In genomic region chr11:61682093-61682732, GRCh38 we compare ENCODE assay signal across 1 cellular context.
TF ChIP-seq lines count a peak whose summit lies in the region.

No MANE protein-coding gene starts in this region.

TF ChIP-seq in HepG2, 621 proteins besides CTCF, POLR2A, EP300 and RAD21 (continued from another document and continues in another):
- TF ChIP-seq PRDM10 (CRISPR knock-in tag; IDR thresholded peaks at IDR 0.05; ENCODE audit: low read depth) (no peak; the same call in 1 of the 2 replicates), ZNF724P (CRISPR knock-in tag; IDR thresholded peaks at IDR 0.05; ENCODE audit: borderline replicate concordance) (0 out of 2 replicates have a peak, but pooled peaks have one; percentile 74), ZNF652 (CRISPR knock-in tag; IDR thresholded peaks at IDR 0.05; ENCODE audit: borderline replicate concordance, low read depth) (peak; percentile 24; the same call in 1 of the 2 replicates), PAWR (CRISPR knock-in tag; IDR thresholded peaks at IDR 0.05; ENCODE audit: borderline replicate concordance) (no peak), THYN1 (CRISPR knock-in tag; IDR thresholded peaks at IDR 0.05; ENCODE audit: borderline replicate concordance, low read depth) (peak; percentile 24; the same call in 1 of the 2 replicates), SIX4 (CRISPR knock-in tag; IDR thresholded peaks at IDR 0.05) (peak; percentile 20; the same call in 1 of the 2 replicates), ZNF780A (CRISPR knock-in tag; IDR thresholded peaks at IDR 0.05) (no peak), EHMT2 (IDR thresholded peaks at IDR 0.05; ENCODE audit: borderline replicate concordance, low read depth, low read length) (no peak; the same call in 1 of the 2 replicates), TBX3 (IDR thresholded peaks at IDR 0.05; ENCODE audit: borderline replicate concordance) (peak; percentile 66), IRF2 (CRISPR knock-in tag; IDR thresholded peaks at IDR 0.05) (peak; percentile 50; the same call in 1 of the 2 replicates), ZNF567 (CRISPR knock-in tag; IDR thresholded peaks at IDR 0.05; ENCODE audit: borderline replicate concordance) (peak; percentile 57; the same call in 1 of the 2 replicates), ZNF574 (CRISPR knock-in tag; IDR thresholded peaks at IDR 0.05) (peak; percentile 83), MED1 (CRISPR knock-in tag; IDR thresholded peaks at IDR 0.05) (peak; percentile 90), MTF2 (CRISPR knock-in tag; IDR thresholded peaks at IDR 0.05; ENCODE audit: borderline replicate concordance) (no peak), PRPF4 (IDR thresholded peaks at IDR 0.05; ENCODE audit: low read depth, low read length, poor library complexity, severe bottlenecking) (no peak), ZNF142 (CRISPR knock-in tag; IDR thresholded peaks at IDR 0.05) (0 out of 2 replicates have a peak, but pooled peaks have one; percentile 38), BHLHE40 (IDR thresholded peaks at IDR 0.05; ENCODE audit: low read length) (peak; percentile 92), CBX1 (IDR thresholded peaks at IDR 0.05; ENCODE audit: low read depth) (peak; percentile 85), ZNF207 (IDR thresholded peaks at IDR 0.05; ENCODE audit: borderline replicate concordance) (no peak), FOXP1 (IDR thresholded peaks at IDR 0.05) (no peak), FOXP1 (CRISPR knock-in tag; IDR thresholded peaks at IDR 0.05) (peak; percentile 58; the same call in 1 of the 2 replicates), ZNF766 (CRISPR knock-in tag; IDR thresholded peaks at IDR 0.05; ENCODE audit: borderline replicate concordance) (no peak), NFIB (CRISPR knock-in tag; IDR thresholded peaks at IDR 0.05; ENCODE audit: borderline replicate concordance) (no peak), TAF1 (CRISPR knock-in tag; IDR thresholded peaks at IDR 0.05) (peak; percentile 55), NCOA5 (CRISPR knock-in tag; IDR thresholded peaks at IDR 0.05) (no peak), GFI1 (CRISPR knock-in tag; IDR thresholded peaks at IDR 0.05; ENCODE audit: borderline replicate concordance) (no peak; the same call in 1 of the 2 replicates), BRCA1 (CRISPR knock-in tag; IDR thresholded peaks at IDR 0.05) (no peak), KLF15 (CRISPR knock-in tag; IDR thresholded peaks at IDR 0.05; ENCODE audit: borderline replicate concordance) (0 out of 2 replicates have a peak, but pooled peaks have one; percentile 60), ZSCAN30 (CRISPR knock-in tag; IDR thresholded peaks at IDR 0.05) (no peak), SRSF4 (IDR thresholded peaks at IDR 0.05; ENCODE audit: low read depth, low read length, poor library complexity, severe bottlenecking) (no peak), ZNF747 (CRISPR knock-in tag; IDR thresholded peaks at IDR 0.05; ENCODE audit: borderline replicate concordance) (peak; percentile 80; the same call in 1 of the 2 replicates), KMT2B (CRISPR knock-in tag; IDR thresholded peaks at IDR 0.05) (no peak), ZNF468 (CRISPR knock-in tag; IDR thresholded peaks at IDR 0.05) (no peak), TBL1XR1 (IDR thresholded peaks at IDR 0.05; ENCODE audit: borderline replicate concordance, low read length, partially characterized antibody) (peak; percentile 56)
- TF ChIP-seq, protein P1, sequence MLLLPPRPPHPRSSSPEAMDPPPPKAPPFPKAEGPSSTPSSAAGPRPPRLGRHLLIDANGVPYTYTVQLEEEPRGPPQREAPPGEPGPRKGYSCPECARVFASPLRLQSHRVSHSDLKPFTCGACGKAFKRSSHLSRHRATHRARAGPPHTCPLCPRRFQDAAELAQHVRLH (CRISPR knock-in tag; IDR thresholded peaks at IDR 0.05; ENCODE audit: borderline replicate concordance, low read depth): peak; percentile 58; the same call in 1 of the 2 replicates
- TF ChIP-seq, protein P2, sequence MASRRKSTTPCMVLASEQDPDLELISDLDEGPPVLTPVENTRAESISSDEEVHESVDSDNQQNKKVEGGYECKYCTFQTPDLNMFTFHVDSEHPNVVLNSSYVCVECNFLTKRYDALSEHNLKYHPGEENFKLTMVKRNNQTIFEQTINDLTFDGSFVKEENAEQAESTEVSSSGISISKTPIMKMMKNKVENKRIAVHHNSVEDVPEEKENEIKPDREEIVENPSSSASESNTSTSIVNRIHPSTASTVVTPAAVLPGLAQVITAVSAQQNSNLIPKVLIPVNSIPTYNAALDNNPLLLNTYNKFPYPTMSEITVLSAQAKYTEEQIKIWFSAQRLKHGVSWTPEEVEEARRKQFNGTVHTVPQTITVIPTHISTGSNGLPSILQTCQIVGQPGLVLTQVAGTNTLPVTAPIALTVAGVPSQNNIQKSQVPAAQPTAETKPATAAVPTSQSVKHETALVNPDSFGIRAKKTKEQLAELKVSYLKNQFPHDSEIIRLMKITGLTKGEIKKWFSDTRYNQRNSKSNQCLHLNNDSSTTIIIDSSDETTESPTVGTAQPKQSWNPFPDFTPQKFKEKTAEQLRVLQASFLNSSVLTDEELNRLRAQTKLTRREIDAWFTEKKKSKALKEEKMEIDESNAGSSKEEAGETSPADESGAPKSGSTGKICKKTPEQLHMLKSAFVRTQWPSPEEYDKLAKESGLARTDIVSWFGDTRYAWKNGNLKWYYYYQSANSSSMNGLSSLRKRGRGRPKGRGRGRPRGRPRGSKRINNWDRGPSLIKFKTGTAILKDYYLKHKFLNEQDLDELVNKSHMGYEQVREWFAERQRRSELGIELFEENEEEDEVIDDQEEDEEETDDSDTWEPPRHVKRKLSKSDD (CRISPR knock-in tag; IDR thresholded peaks at IDR 0.05; ENCODE audit: low read depth): no peak
- TF ChIP-seq, protein P3, sequence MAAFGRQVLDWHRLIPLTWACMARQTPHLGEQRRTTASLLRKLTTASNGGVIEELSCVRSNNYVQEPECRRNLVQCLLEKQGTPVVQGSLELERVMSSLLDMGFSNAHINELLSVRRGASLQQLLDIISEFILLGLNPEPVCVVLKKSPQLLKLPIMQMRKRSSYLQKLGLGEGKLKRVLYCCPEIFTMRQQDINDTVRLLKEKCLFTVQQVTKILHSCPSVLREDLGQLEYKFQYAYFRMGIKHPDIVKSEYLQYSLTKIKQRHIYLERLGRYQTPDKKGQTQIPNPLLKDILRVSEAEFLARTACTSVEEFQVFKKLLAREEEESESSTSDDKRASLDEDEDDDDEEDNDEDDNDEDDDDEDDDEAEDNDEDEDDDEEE (CRISPR knock-in tag; IDR thresholded peaks at IDR 0.05): peak; percentile 81
- TF ChIP-seq, protein P4, sequence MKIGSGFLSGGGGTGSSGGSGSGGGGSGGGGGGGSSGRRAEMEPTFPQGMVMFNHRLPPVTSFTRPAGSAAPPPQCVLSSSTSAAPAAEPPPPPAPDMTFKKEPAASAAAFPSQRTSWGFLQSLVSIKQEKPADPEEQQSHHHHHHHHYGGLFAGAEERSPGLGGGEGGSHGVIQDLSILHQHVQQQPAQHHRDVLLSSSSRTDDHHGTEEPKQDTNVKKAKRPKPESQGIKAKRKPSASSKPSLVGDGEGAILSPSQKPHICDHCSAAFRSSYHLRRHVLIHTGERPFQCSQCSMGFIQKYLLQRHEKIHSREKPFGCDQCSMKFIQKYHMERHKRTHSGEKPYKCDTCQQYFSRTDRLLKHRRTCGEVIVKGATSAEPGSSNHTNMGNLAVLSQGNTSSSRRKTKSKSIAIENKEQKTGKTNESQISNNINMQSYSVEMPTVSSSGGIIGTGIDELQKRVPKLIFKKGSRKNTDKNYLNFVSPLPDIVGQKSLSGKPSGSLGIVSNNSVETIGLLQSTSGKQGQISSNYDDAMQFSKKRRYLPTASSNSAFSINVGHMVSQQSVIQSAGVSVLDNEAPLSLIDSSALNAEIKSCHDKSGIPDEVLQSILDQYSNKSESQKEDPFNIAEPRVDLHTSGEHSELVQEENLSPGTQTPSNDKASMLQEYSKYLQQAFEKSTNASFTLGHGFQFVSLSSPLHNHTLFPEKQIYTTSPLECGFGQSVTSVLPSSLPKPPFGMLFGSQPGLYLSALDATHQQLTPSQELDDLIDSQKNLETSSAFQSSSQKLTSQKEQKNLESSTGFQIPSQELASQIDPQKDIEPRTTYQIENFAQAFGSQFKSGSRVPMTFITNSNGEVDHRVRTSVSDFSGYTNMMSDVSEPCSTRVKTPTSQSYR (CRISPR knock-in tag; IDR thresholded peaks at IDR 0.05; ENCODE audit: borderline replicate concordance): peak; percentile 34; the same call in 1 of the 2 replicates
- TF ChIP-seq, protein P5, sequence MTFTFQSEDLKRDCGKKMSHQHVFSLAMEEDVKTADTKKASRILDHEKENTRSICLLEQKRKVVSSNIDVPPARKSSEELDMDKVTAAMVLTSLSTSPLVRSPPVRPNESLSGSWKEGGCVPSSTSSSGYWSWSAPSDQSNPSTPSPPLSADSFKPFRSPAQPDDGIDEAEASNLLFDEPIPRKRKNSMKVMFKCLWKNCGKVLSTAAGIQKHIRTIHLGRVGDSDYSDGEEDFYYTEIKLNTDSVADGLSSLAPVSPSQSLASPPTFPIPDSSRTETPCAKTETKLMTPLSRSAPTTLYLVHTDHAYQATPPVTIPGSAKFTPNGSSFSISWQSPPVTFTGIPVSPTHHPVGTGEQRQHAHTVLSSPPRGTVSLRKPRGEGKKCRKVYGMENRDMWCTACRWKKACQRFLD (CRISPR knock-in tag; IDR thresholded peaks at IDR 0.05; ENCODE audit: borderline replicate concordance): peak; percentile 39; the same call in 1 of the 2 replicates
